Comparison of ENCODE assay signal across 28 cellular contexts in the genomic region with DNA sequence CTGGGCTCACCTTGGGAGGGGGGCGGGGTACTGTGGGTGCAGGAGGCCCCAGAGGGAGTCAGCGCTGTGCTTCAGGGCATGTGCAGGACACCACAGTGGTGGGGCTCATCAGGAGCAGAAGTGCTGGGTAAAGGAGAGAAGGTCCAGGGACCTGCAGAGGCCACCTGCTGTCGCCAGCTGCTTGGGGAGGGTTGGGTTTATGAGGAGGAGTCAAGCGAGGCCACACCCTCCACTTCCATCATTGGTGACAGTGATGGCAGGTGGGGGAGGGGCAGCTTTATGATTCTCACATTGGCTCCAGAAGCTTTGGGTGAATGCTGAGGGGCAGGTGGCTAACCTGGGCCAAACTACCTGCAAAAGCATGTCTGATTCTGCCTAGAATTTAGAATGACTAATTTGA.
"Had no signal": no experiment of that assay in that cellular context is flagged by ENCODE, and none has a peak within 500 bp of the region (broad histone marks: within the 10 kb centered on the region; RNA-seq: fewer than 3 reads in every experiment).

No MANE protein-coding gene starts in this region.

- H3K9ac ChIP-seq: SK-N-SH had no signal

- H3K9me3 ChIP-seq: adrenal gland, body of pancreas, breast epithelium, MG63, SJSA1, SK-N-SH had no signal

- H3K4me3 ChIP-seq: adrenal gland, body of pancreas, breast epithelium, MG63, SJSA1 had no signal

- H3K4me1 ChIP-seq: adrenal gland, body of pancreas, breast epithelium, SJSA1 had no signal

- H3K4me2 ChIP-seq: SK-N-SH had no signal

- H3K27ac ChIP-seq: adrenal gland, body of pancreas, breast epithelium, SJSA1 had no signal

- DNase-seq: activated CD4-positive, alpha-beta T cell treated with anti-CD3 and anti-CD28 coated beads for 36 hours; activated CD4-positive, alpha-beta T cell treated with anti-CD3 and anti-CD28 coated beads, Interleukin-2, amount 10 ng/mL, durations not matched to agents 7 days and 5 days; activated CD4-positive, alpha-beta T cell treated with anti-CD3 and anti-CD28 coated beads, Interleukin-2, amount 50 U/mL, for 48 hours; activated CD8-positive, alpha-beta T cell treated with anti-CD3 and anti-CD28 coated beads, Interleukin-2, amount 10 ng/mL, durations not matched to agents 7 days and 5 days; activated gamma-delta T cell treated with Interleukin-2 at 50 U/mL for 16 hours; activated naive CD4-positive, alpha-beta T cell treated with anti-CD3 and anti-CD28 coated beads for 36 hours; activated T-cell treated with anti-CD3 and anti-CD28 coated beads, Interleukin-2, amount 50 U/mL, for 24 hours; adrenal gland; body of pancreas; caudate nucleus; Kasumi-1; KG1; MG63; MV-4-11; NCI-H1092; NCI-H1436 treated with DMSO at 0.1 percent for 48 hours; NCI-H1694 treated with DMSO at 0.1 percent for 48 hours; NCI-H2029; NCI-H345; NCI-H524 treated with DMSO at 0.1 percent for 48 hours; NCI-H748 treated with DMSO at 0.1 percent for 48 hours; SHP77; SK-N-SH had no signal

- ATAC-seq: activated CD4-positive, alpha-beta T cell treated with anti-CD3 and anti-CD28 coated beads for 36 hours; activated CD4-positive, CD25-positive, alpha-beta regulatory T cell treated with anti-CD3 and anti-CD28 coated beads, Interleukin-2, amount 50 U/mL, for 24 hours; activated CD8-positive, alpha-beta T cell treated with anti-CD3 and anti-CD28 coated beads, Interleukin-2, amount 10 ng/mL, durations not matched to agents 7 days and 5 days; activated naive CD4-positive, alpha-beta T cell treated with anti-CD3 and anti-CD28 coated beads, Interleukin-2, amount 50 U/mL, for 72 hours; body of pancreas; Panc1 had no signal

- H3K27me3 ChIP-seq: body of pancreas, breast epithelium, MG63, SJSA1 had no signal

- H3K36me3 ChIP-seq: adrenal gland, breast epithelium, MG63, SJSA1 had no signal
